Comparison of ENCODE assay signal across 15 cellular contexts in genomic region chr2:161045726-161046125, GRCh38.
"Had no signal": no experiment of that assay in that cellular context is flagged by ENCODE, and none has a peak within 500 bp of the region (broad histone marks: within the 10 kb centered on the region; RNA-seq: fewer than 3 reads in every experiment).

No MANE protein-coding gene starts in this region.

- H3K27ac ChIP-seq: dorsolateral prefrontal cortex, foreskin keratinocyte, neural progenitor cell, sigmoid colon had no signal

- H3K36me3 ChIP-seq: neural progenitor cell, sigmoid colon had no signal

- H3K27me3 ChIP-seq: neural progenitor cell, sigmoid colon had no signal

- H2AFZ ChIP-seq: neural progenitor cell had no signal

- H3K9me3 ChIP-seq: sigmoid colon had no signal

- H3K4me1 ChIP-seq: foreskin keratinocyte, neural progenitor cell had no signal

- H3K4me2 ChIP-seq: neural progenitor cell had no signal

- ATAC-seq: foreskin keratinocyte; stimulated activated effector memory CD8-positive, alpha-beta T cell treated with anti-CD3 and anti-CD28 coated beads, Interleukin-12 subunit alpha, Interleukin-12 subunit beta, amount 100 ng/mL, for 72 hours had no signal

- H3K4me3 ChIP-seq: dorsolateral prefrontal cortex, neural progenitor cell, sigmoid colon had no signal

- FAIRE-seq: urothelium cell line had no signal

- H3K9ac ChIP-seq: neural progenitor cell had no signal

- DNase-seq: activated CD4-positive, CD25-positive, alpha-beta regulatory T cell treated with anti-CD3 and anti-CD28 coated beads, Interleukin-2, amount 50 U/mL, for 72 hours; activated naive CD4-positive, alpha-beta T cell; activated naive CD8-positive, alpha-beta T cell treated with anti-CD3 and anti-CD28 coated beads, Interleukin-2, amount 10 ng/mL, durations not matched to agents 7 days and 5 days; aorta; dorsolateral prefrontal cortex; erythroblast; foreskin keratinocyte; glutamatergic neuron; naive B cell; sigmoid colon; T-helper 1 cell; T1000 had no signal
